In the genomic region with DNA sequence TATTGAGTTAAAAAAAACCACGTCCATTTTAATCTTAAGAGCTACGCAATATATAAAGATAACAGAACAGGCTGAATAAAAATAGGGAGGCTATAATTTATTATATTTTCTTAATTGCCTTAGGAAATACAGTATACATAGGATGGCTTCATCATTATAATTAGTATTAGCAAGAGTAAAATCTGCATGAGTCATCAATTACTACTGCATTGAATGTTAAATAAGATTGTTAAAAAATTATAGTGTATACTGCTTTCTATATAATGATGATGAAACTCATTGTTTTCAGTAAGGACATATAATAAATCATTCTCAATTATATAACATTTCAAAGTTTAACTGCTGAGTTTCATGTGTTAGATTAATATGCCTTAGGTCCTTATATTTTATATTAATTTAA, we compare ENCODE assay signal across 9 cellular contexts.
"Had no signal": no experiment of that assay in that cellular context is flagged by ENCODE, and none has a peak within 500 bp of the region (broad histone marks: within the 10 kb centered on the region; RNA-seq: fewer than 3 reads in every experiment).

No MANE protein-coding gene starts in this region.

- H3K9ac ChIP-seq: GM23248, KMS-11 had no signal

- H3K9me3 ChIP-seq: HAP-1 had no signal

- H3K4me1 ChIP-seq: HAP-1 had no signal

- H3K4me3 ChIP-seq: GM23248, HAP-1 had no signal

- H2AFZ ChIP-seq: GM23248 had no signal

- ATAC-seq: HCT116 had no signal

- H3K27ac ChIP-seq: GM23248, KMS-11 had no signal

- DNase-seq: GM23248, GOT3, H7, HFFc6, KBM-7 had no signal

- H3K36me3 ChIP-seq: HAP-1 had no signal

- FAIRE-seq: HTR-8/SVneo had no signal

- H3K4me2 ChIP-seq: KMS-11 had no signal
